ENCODE assay signal across 2 cellular contexts in the genomic region with DNA sequence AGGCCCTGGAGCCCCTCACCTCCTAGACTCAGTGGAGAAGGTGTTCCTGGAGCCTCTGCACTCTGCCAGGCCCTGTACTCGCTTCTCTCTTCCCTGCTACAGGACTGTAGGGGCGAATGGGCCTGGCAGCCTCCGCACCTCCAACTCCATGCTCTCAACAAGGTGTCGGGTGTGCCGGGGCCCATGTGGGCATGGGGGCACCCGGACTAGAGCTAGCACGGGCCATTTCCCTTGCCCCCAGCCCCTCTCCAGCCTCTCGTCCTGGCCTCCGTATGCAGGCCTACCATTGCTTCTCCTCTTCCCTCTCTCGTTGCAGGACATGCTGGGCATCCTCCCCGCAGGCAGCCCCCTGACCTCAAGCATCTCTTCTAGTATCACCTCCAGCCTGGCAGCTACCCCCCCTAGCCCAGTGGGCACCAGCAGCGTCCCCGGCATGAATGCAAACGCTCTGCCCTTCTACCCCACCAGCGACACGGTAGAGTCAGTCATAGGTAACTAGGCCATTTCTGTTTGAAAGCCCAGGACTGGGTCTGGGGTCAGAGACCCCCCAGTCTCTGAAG.
TF ChIP-seq lines count a peak whose summit lies in the region.

No MANE protein-coding gene starts in this region.

TF ChIP-seq in SK-N-SH, 30 proteins besides CTCF, POLR2A, EP300 and RAD21:
- no peak for TF ChIP-seq MXI1 (IDR thresholded peaks at IDR 0.05; ENCODE audit: low read depth, low read length)
- TF ChIP-seq NRF1 (IDR thresholded peaks at IDR 0.05; ENCODE audit: low read depth, low read length), result no peak
- TF ChIP-seq GATA2 (CRISPR knock-in tag; IDR thresholded peaks at IDR 0.05), result no peak
- TF ChIP-seq SMC3 (IDR thresholded peaks at IDR 0.05; ENCODE audit: low read depth, low read length), result no peak
- no peak for TF ChIP-seq NFIC (IDR thresholded peaks at IDR 0.05; ENCODE audit: borderline replicate concordance)
- no peak for TF ChIP-seq TEAD4 (IDR thresholded peaks at IDR 0.05; ENCODE audit: borderline replicate concordance, insufficient read depth)
- TF ChIP-seq CHD2 (IDR thresholded peaks at IDR 0.05; ENCODE audit: low read length, partially characterized antibody), result no peak
- TF ChIP-seq, protein P1, sequence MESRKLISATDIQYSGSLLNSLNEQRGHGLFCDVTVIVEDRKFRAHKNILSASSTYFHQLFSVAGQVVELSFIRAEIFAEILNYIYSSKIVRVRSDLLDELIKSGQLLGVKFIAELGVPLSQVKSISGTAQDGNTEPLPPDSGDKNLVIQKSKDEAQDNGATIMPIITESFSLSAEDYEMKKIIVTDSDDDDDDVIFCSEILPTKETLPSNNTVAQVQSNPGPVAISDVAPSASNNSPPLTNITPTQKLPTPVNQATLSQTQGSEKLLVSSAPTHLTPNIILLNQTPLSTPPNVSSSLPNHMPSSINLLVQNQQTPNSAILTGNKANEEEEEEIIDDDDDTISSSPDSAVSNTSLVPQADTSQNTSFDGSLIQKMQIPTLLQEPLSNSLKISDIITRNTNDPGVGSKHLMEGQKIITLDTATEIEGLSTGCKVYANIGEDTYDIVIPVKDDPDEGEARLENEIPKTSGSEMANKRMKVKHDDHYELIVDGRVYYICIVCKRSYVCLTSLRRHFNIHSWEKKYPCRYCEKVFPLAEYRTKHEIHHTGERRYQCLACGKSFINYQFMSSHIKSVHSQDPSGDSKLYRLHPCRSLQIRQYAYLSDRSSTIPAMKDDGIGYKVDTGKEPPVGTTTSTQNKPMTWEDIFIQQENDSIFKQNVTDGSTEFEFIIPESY (IDR thresholded peaks at IDR 0.05; ENCODE audit: borderline replicate concordance, low read depth), result no peak
- no peak for TF ChIP-seq SIN3A (IDR thresholded peaks at IDR 0.05; ENCODE audit: borderline replicate concordance, low read depth, low read length)
- TF ChIP-seq FOXJ3 (CRISPR knock-in tag; IDR thresholded peaks at IDR 0.05), result no peak
- TF ChIP-seq, protein P2, sequence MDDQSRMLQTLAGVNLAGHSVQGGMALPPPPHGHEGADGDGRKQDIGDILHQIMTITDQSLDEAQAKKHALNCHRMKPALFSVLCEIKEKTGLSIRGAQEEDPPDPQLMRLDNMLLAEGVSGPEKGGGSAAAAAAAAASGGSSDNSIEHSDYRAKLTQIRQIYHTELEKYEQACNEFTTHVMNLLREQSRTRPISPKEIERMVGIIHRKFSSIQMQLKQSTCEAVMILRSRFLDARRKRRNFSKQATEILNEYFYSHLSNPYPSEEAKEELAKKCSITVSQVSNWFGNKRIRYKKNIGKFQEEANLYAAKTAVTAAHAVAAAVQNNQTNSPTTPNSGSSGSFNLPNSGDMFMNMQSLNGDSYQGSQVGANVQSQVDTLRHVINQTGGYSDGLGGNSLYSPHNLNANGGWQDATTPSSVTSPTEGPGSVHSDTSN (IDR thresholded peaks at IDR 0.05), result no peak
- no peak for TF ChIP-seq TAF1 (IDR thresholded peaks at IDR 0.05; ENCODE audit: borderline replicate concordance, low read depth, low read length)
- no peak for TF ChIP-seq RCOR1 (IDR thresholded peaks at IDR 0.05; ENCODE audit: low read length)
- TF ChIP-seq ELF1 (IDR thresholded peaks at IDR 0.05), result no peak
- no peak for TF ChIP-seq RXRA (IDR thresholded peaks at IDR 0.05; ENCODE audit: borderline replicate concordance, low read depth)
- TF ChIP-seq GABPA (IDR thresholded peaks at IDR 0.05; ENCODE audit: low read depth), result no peak
- no peak for TF ChIP-seq JUND (IDR thresholded peaks at IDR 0.05)
- TF ChIP-seq YY1 (IDR thresholded peaks at IDR 0.05; ENCODE audit: low read depth), result no peak
- no peak for TF ChIP-seq FOXM1 (IDR thresholded peaks at IDR 0.05; ENCODE audit: low read depth)
TF ChIP-seq in SK-N-SH: peak in this region for 0.

TF ChIP-seq in SK-N-SH treated with all-trans-retinoic acid at 6 μM for 48 hours, 23 proteins besides CTCF, POLR2A, EP300 and RAD21:
- TF ChIP-seq ZC3H10 (CRISPR knock-in tag; IDR thresholded peaks at IDR 0.05) (no peak), SNAI2 (CRISPR knock-in tag; IDR thresholded peaks at IDR 0.05) (no peak), ISL1 (CRISPR knock-in tag; IDR thresholded peaks at IDR 0.05) (no peak), ESRRG (CRISPR knock-in tag; IDR thresholded peaks at IDR 0.05) (no peak), GLIS3 (CRISPR knock-in tag; IDR thresholded peaks at IDR 0.05) (no peak), TCF4 (CRISPR knock-in tag; IDR thresholded peaks at IDR 0.05; ENCODE audit: borderline replicate concordance) (no peak), POU6F1 (CRISPR knock-in tag; IDR thresholded peaks at IDR 0.05; ENCODE audit: borderline replicate concordance, low read depth) (no peak), ZFP30 (CRISPR knock-in tag; IDR thresholded peaks at IDR 0.05) (no peak), ZNF70 (CRISPR knock-in tag; IDR thresholded peaks at IDR 0.05) (no peak)
- TF ChIP-seq, protein P3, sequence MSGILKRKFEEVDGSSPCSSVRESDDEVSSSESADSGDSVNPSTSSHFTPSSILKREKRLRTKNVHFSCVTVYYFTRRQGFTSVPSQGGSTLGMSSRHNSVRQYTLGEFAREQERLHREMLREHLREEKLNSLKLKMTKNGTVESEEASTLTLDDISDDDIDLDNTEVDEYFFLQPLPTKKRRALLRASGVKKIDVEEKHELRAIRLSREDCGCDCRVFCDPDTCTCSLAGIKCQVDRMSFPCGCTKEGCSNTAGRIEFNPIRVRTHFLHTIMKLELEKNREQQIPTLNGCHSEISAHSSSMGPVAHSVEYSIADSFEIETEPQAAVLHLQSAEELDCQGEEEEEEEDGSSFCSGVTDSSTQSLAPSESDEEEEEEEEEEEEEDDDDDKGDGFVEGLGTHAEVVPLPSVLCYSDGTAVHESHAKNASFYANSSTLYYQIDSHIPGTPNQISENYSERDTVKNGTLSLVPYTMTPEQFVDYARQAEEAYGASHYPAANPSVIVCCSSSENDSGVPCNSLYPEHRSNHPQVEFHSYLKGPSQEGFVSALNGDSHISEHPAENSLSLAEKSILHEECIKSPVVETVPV (CRISPR knock-in tag; IDR thresholded peaks at IDR 0.05), result no peak
